Comparison of ENCODE assay signal across 21 cellular contexts in genomic region chr20:32227316-32227715, GRCh38. TPM values are rescaled to one million over a fixed set of nuclear protein-coding genes. Genes with fewer than 3 reads are reported as not detected.
DNase-seq lines count a peak whose midpoint lies in the region; ATAC-seq and TF ChIP-seq lines count a peak whose summit lies in the region.
"Had no signal": no experiment of that assay in that cellular context is flagged by ENCODE, and none has a peak within 500 bp of the region (broad histone marks: within the 10 kb centered on the region; RNA-seq: fewer than 3 reads in every experiment).

No MANE protein-coding gene starts in this region.

- H3K36me3 ChIP-seq in Caco-2 (ENCODE audit: control insufficient read depth, insufficient read depth, low read length) = peaks cover 24% of the 10 kb centered on the region
- peaks cover 0 to 68% of the 10 kb centered on the region in 2 donors for H3K36me3 ChIP-seq in left lung
- H3K36me3 ChIP-seq in psoas muscle (ENCODE audit: insufficient read depth in 1 of 2, low read depth in 1 of 2) = peaks cover 3 to 89% of the 10 kb centered on the region in 2 donors

- H3K27me3 ChIP-seq in Caco-2 (replicated peaks; ENCODE audit: control insufficient read depth, insufficient read depth, low read length) (no peaks in the 10 kb centered on the region), left lung (no peaks in the 10 kb centered on the region), psoas muscle (ENCODE audit: insufficient read depth in 3 of 3, low read length in 2 of 3) (no peaks in the 10 kb centered on the region)
- H3K27me3 ChIP-seq: gastroesophageal sphincter had no signal

- CTCF ChIA-PET in Caco-2 (lab: Charles Lee) = interaction anchor here (0.8 to 0.9 kb wide), 2 partner anchors 9 to 29 kb away, joined by 3 read pairs; no protein-coding TSS in a partner anchor

- H3K4me1 ChIP-seq in Caco-2 (peaks cover 57% of the 10 kb centered on the region), left lung (peaks cover 13 to 40% of the 10 kb centered on the region in 2 donors), psoas muscle (peaks cover 13% of the 10 kb centered on the region)
- H3K4me1 ChIP-seq: gastroesophageal sphincter had no signal

- H3K36me3 Mint-ChIP-seq in Caco-2 (ENCODE audit: insufficient read depth, unreplicated experiment) = peaks cover 94% of the 10 kb centered on the region

- H3K9me3 ChIP-seq in Caco-2 = no peaks in the 10 kb centered on the region
- no peaks in the 10 kb centered on the region for H3K9me3 ChIP-seq in left lung
- H3K9me3 ChIP-seq in psoas muscle = no peaks in the 10 kb centered on the region
- H3K9me3 ChIP-seq: gastroesophageal sphincter had no signal

- no peak for TF ChIP-seq POLR2A in NB4 (IDR thresholded peaks at IDR 0.05; ENCODE audit: extremely low read depth, insufficient read length)

- H3K27ac ChIP-seq in left lung (peak overlapping the region; percentile 35 to 75), psoas muscle (peak overlapping the region; percentile 67)
- H3K27ac ChIP-seq: gastroesophageal sphincter, KMS-11 had no signal

- POLR2A ChIA-PET in Caco-2 (lab: Charles Lee) = interaction anchor here (0.6 to 2.1 kb wide), 20 partner anchors 9 to 511 kb away, joined by 3 to 13 read pairs (median 4); partner anchors contain the start of genes ASXL1 and POFUT1

- H3K4me3 ChIP-seq in Caco-2 (ENCODE audit: low read depth, low read length) = no peak overlapping the region
- H3K4me3 ChIP-seq in NB4 (ENCODE audit: low read depth, low read length) = peak overlapping the region; percentile 37
- no peak overlapping the region for H3K4me3 ChIP-seq in left lung
- peak overlapping the region; percentile 28 for H3K4me3 ChIP-seq in psoas muscle
- H3K4me3 ChIP-seq: gastroesophageal sphincter had no signal

- no peaks in the 10 kb centered on the region for H3K27me3 Mint-ChIP-seq in Caco-2 (ENCODE audit: insufficient read depth, unreplicated experiment)
- H3K27me3 Mint-ChIP-seq: activated naive CD8-positive, alpha-beta T cell treated with anti-CD3 and anti-CD28 coated beads, Interleukin-2, amount 10 ng/mL, durations not matched to agents 7 days and 5 days; stimulated activated naive B cell treated with anti-CD40 and anti-IgM and Interleukin-4, amounts not matched to agents 10 μg/mL and 1 μg/mL and 100 μg/mL, for 72 hours had no signal

- peak overlapping the region; percentile 99 for H3K27ac Mint-ChIP-seq in Caco-2 (ENCODE audit: unreplicated experiment)
- H3K27ac Mint-ChIP-seq: natural killer cell had no signal

- peak overlapping the region; percentile 59 for H3K4me3 Mint-ChIP-seq in Caco-2 (ENCODE audit: unreplicated experiment)
- H3K4me3 Mint-ChIP-seq: activated naive CD8-positive, alpha-beta T cell treated with anti-CD3 and anti-CD28 coated beads, Interleukin-2, amount 10 ng/mL, durations not matched to agents 7 days and 5 days; activated T-cell treated with anti-CD3 and anti-CD28 coated beads, Interleukin-2, amount 50 U/mL, for 4 hours; natural killer cell; stimulated activated naive B cell treated with anti-CD40 and anti-IgM and Interleukin-4, amounts not matched to agents 10 μg/mL and 1 μg/mL and 100 μg/mL, for 72 hours had no signal

- intact Hi-C loops in Caco-2 (cut with micrococcal nuclease; ENCODE audit: unreplicated experiment) = loop anchor here (1.0 to 5.0 kb wide), 2 partner anchors 504 to 515 kb away; no protein-coding TSS in a partner anchor
- intact Hi-C loops in left lung (cut with DNase I) = no loop called here
- intact Hi-C loops in psoas muscle (cut with DNase I) = no loop called here

- WGBS in psoas muscle, 3 donors = 72 to 81% (median 77%) methylated on average over 6 of the region's 6 CpGs

- no peak for TF ChIP-seq CTCF in Caco-2 (IDR thresholded peaks at IDR 0.05; ENCODE audit: insufficient read depth in 1 of 2, low read depth in 1 of 2, low read length in 1 of 2, severe bottlenecking in 1 of 2, unreplicated experiment in 1 of 2)
- no peak for TF ChIP-seq CTCF in NB4 (IDR thresholded peaks at IDR 0.05; ENCODE audit: low read depth, low read length)
- no peak for TF ChIP-seq CTCF in left lung (IDR thresholded peaks at IDR 0.05)
- no peak for TF ChIP-seq CTCF in psoas muscle (IDR thresholded peaks at IDR 0.05)

- no TSS peak for BruUV-seq in Caco-2 (replicated peaks; lab: Mats Ljungman, UMichigan)

- ATAC-seq in left lung = peak; percentile 24
- ATAC-seq in psoas muscle = peak in 3 of 4 donors; percentile 8 to 30 (median 23)
- ATAC-seq in GM21390 (IDR thresholded peaks at IDR 0.05; ENCODE audit: unreplicated experiment) = no peak
- ATAC-seq: activated T-cell treated with anti-CD3 and anti-CD28 coated beads, Interleukin-2, amount 50 U/mL, for 4 hours; natural killer cell; stimulated activated naive B cell treated with anti-CD40 and anti-IgM and Interleukin-4, amounts not matched to agents 10 μg/mL and 1 μg/mL and 100 μg/mL, for 72 hours had no signal

- no peaks in the 10 kb centered on the region for H3K9me3 Mint-ChIP-seq in Caco-2 (ENCODE audit: unreplicated experiment)
- H3K9me3 Mint-ChIP-seq: activated naive CD8-positive, alpha-beta T cell treated with anti-CD3 and anti-CD28 coated beads, Interleukin-2, amount 10 ng/mL, durations not matched to agents 7 days and 5 days; activated T-cell treated with anti-CD3 and anti-CD28 coated beads, Interleukin-2, amount 50 U/mL, for 4 hours; natural killer cell; stimulated activated naive B cell treated with anti-CD40 and anti-IgM and Interleukin-4, amounts not matched to agents 10 μg/mL and 1 μg/mL and 100 μg/mL, for 72 hours had no signal

- peaks cover 67% of the 10 kb centered on the region for H3K4me1 Mint-ChIP-seq in Caco-2 (ENCODE audit: low read depth, unreplicated experiment)

- DNase-seq in Caco-2 (peak; percentile 95 to 98), NB4 (ENCODE audit: low read depth) (peak; percentile 44), left lung (no peak), psoas muscle (no peak), occipital lobe (lab: John Stamatoyannopoulos, UW) (no peak)
- no peak for DNase-seq in activated naive CD4-positive, alpha-beta T cell treated with Interleukin-2 at 50 U/mL for 16 hours
- no peak for DNase-seq in activated CD4-positive, CD25-positive, alpha-beta regulatory T cell (lab: John Stamatoyannopoulos, UW)
- DNase-seq: activated CD4-positive, alpha-beta T cell treated with anti-CD3 and anti-CD28 coated beads, Interleukin-2, amount 50 U/mL, for 48 hours; activated naive CD8-positive, alpha-beta T cell treated with anti-CD3 and anti-CD28 coated beads, Interleukin-2, amount 10 ng/mL, durations not matched to agents 7 days and 5 days; activated T-cell treated with anti-CD3 and anti-CD28 coated beads, Interleukin-2, amount 50 U/mL, for 4 hours; Calu3; EL; natural killer cell; NCI-H1105; NCI-H524 treated with DMSO at 0.1 percent for 48 hours; stimulated activated CD4-positive, alpha-beta T cell treated with anti-CD3 and anti-CD28 coated beads, Interleukin-15, amount 100 ng/mL, for 24 hours; stimulated activated naive B cell treated with anti-CD40 and anti-IgM and Interleukin-4, amounts not matched to agents 10 μg/mL and 1 μg/mL and 100 μg/mL, for 72 hours; T-helper 1 cell had no signal

RNA-seq across cellular contexts. Expression of gene POFUT1, which starts 19.6 kb away (rescaled TPM):
- 148 and 158 TPM in 2 replicates for total RNA-seq in Caco-2 (2022)
- total RNA-seq in left lung = 10 to 100 TPM; 29.2 to 36.2 TPM
- 10 to 100 TPM; 14.0 to 20.8 (median 17.1) TPM for total RNA-seq in psoas muscle
- polyA plus RNA-seq in psoas muscle = 10 to 100 TPM in 1 of 3 donors, 1 to 10 TPM in 2; 7.8 to 22.9 (median 8.1) TPM
- total RNA-seq in occipital lobe = 18.1 TPM

RNA-seq across cellular contexts. Expression of gene PLAGL2, which starts 19.8 kb away (rescaled TPM):
- total RNA-seq in Caco-2 (2022) = 89.6 and 96.1 TPM in 2 replicates
- 10 to 100 TPM; 12.6 to 14.5 TPM for total RNA-seq in left lung
- total RNA-seq in psoas muscle = 1 to 10 TPM; 4.9 to 9.6 (median 6.0) TPM
- 1 to 10 TPM; 1.7 to 5.3 (median 2.3) TPM for polyA plus RNA-seq in psoas muscle
- total RNA-seq in occipital lobe = 1.2 TPM

RNA-seq across cellular contexts. Expression of gene KIF3B, which starts 50.1 kb away (rescaled TPM):
- total RNA-seq in Caco-2 (2022) = 49.0 and 50.0 TPM in 2 replicates
- total RNA-seq in left lung = 10 to 100 TPM; 27.4 to 34.6 TPM
- total RNA-seq in psoas muscle = 1 to 10 TPM; 4.2 to 8.5 (median 6.7) TPM
- polyA plus RNA-seq in psoas muscle = 10 to 100 TPM in 1 of 3 donors, 1 to 10 TPM in 2; 3.3 to 11.4 (median 9.6) TPM
- 92.5 TPM for total RNA-seq in occipital lobe

Comparison
In these comparisons a context has a peak if more than half of its experiments do, and no peak if none do; other contexts are left out.
1. DNase-seq: peak in Caco-2 (2 of 2) and NB4 (single experiment); none in left lung (0 of 2), psoas muscle (0 of 2), activated naive CD4-positive, alpha-beta T cell treated with Interleukin-2 at 50 U/mL for 16 hours (single experiment), activated CD4-positive, CD25-positive, alpha-beta regulatory T cell (0 of 4) and occipital lobe (single experiment).
2. H3K4me3 ChIP-seq: peak in NB4 (single experiment) and psoas muscle (single experiment); none in Caco-2 (single experiment) and left lung (0 of 2).